In the genomic region with DNA sequence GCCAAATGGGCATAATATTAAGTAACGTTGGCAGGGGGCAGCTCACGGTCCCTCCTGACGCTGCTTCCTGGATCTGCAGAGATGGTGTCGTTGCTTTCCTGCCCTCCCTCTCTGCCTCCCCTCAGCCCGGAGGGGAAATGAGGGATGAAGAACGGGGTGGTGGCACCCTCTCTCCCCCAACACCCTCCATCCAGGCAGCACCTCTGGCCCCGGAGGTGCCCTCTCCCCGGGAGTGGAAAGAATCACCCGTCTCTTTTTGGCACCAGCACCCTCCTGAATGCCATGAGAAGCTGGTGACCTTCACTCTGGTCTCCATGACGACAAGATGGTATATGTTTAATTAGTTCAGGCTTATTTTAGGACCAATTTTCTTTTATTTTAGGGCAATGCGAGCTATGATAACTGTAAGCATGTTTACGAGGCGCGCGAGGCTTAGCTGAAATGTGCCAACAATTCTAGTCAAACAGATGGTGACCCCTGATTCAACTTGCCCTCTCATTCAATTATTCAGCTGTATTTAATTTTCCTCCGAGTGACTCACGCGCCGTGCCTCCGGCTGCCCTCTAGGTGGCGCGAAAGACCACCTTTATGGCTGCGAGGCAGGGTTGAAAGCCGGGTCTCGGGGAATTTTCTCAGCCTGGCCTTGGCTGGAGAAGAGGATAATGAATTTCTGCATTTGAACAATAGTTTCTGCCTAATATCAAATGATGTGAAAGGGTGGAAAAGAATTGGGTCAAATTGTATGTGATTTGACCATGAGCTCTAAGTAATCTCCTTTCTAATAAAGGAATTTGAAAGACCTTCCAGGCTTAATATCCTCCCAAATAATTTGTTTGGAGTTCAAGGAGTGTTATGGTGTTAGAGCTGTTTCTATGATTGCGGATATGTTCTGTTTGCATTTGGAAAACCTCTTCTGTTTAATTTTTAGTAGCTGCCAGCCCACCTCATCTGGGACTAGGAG, we compare ENCODE assay signal across 8 cellular contexts.
DNase-seq lines count a peak whose midpoint lies in the region; ATAC-seq, FAIRE-seq and TF ChIP-seq lines count a peak whose summit lies in the region.

No MANE protein-coding gene starts in this region.

- no peaks in the 10 kb centered on the region for H3K36me3 ChIP-seq in upper lobe of left lung

- no peak for TF ChIP-seq POLR2A in upper lobe of left lung (IDR thresholded peaks at IDR 0.05)

- peak; percentile 80 for ATAC-seq in foreskin keratinocyte
- peak; percentile 88 for ATAC-seq in omental fat pad (ENCODE audit: low FRiP score)
- peak; percentile 58 to 92 for ATAC-seq in upper lobe of left lung (ENCODE audit: low FRiP score in 2 of 2)
- no peak for ATAC-seq in HG02759 (IDR thresholded peaks at IDR 0.05; ENCODE audit: unreplicated experiment)

- FAIRE-seq in HTR-8/SVneo (lab: Jason Lieb, UNC) (peak; percentile 40), RCC 7860 (lab: Jason Lieb, UNC) (no peak)

- no peak overlapping the region for H3K4me3 ChIP-seq in upper lobe of left lung

- H3K4me1 ChIP-seq in foreskin keratinocyte = no peaks in the 10 kb centered on the region
- H3K4me1 ChIP-seq in upper lobe of left lung = peaks cover 0 to 13% (median 6%) of the 10 kb centered on the region in 4 donors

- TF ChIP-seq CTCF in foreskin keratinocyte (conservative IDR thresholded peaks at IDR 0.05) (peak; percentile 93), omental fat pad (IDR thresholded peaks at IDR 0.05) (peak in 2 of 3 donors; percentile 40 to 60), upper lobe of left lung (IDR thresholded peaks at IDR 0.05) (peak; percentile 73 to 89 (median 81))

- DNase-seq in DMS 273 (lab: John Stamatoyannopoulos, UW; ENCODE audit: unreplicated experiment) = peak; percentile 94
- peak; percentile 82 for DNase-seq in HTR-8/SVneo (ENCODE audit: insufficient read length, low spot score)
- DNase-seq in RCC 7860 (ENCODE audit: low spot score) = peak; percentile 26
- DNase-seq in activated effector memory CD4-positive, alpha-beta T cell treated with anti-CD3 and anti-CD28 coated beads, Interleukin-2, amount 50 U/mL, for 16 hours = peak; percentile 79
- DNase-seq in foreskin keratinocyte = peak; percentile 22 to 48
- peak; percentile 74 for DNase-seq in omental fat pad (ENCODE audit: low spot score)
- DNase-seq in upper lobe of left lung = peak; percentile 60 to 78

- peaks cover 5% of the 10 kb centered on the region for H3K27me3 ChIP-seq in foreskin keratinocyte
- no peaks in the 10 kb centered on the region for H3K27me3 ChIP-seq in upper lobe of left lung

- H3K27ac ChIP-seq in foreskin keratinocyte (no peak overlapping the region), upper lobe of left lung (no peak overlapping the region)

- no peak for TF ChIP-seq EP300 in upper lobe of left lung (IDR thresholded peaks at IDR 0.05)

- 14 to 19% methylated on average over 26 of the region's 26 CpGs for WGBS in upper lobe of left lung, 2 donors

- H3K9me3 ChIP-seq in upper lobe of left lung = no peaks in the 10 kb centered on the region

Comparison
In these comparisons a context has a peak if more than half of its experiments do, and no peak if none do; other contexts are left out.
1. DNase-seq: peak in every context shown above with its lines; median percentile 94 in DMS 273; 82 in HTR-8/SVneo; 79 in activated effector memory CD4-positive, alpha-beta T cell treated with anti-CD3 and anti-CD28 coated beads, Interleukin-2, amount 50 U/mL, for 16 hours; 74 in omental fat pad; 69 in upper lobe of left lung; 35 in foreskin keratinocyte; 26 in RCC 7860.